Comparison of ENCODE assay signal across 16 cellular contexts in genomic region chr2:215904101-215904500, GRCh38.
A peak's percentile ranks its signal among the peaks of the same experiment; 100 is the strongest.
DNase-seq lines count a peak whose midpoint lies in the region; ATAC-seq, FAIRE-seq and TF ChIP-seq lines count a peak whose summit lies in the region.
"Had no signal": no experiment of that assay in that cellular context is flagged by ENCODE, and none has a peak within 500 bp of the region (broad histone marks: within the 10 kb centered on the region; RNA-seq: fewer than 3 reads in every experiment).

No MANE protein-coding gene starts in this region.

- H3K4me1 ChIP-seq in A549 = peaks cover 14% of the 10 kb centered on the region
- H3K4me1 ChIP-seq in foreskin keratinocyte = no peaks in the 10 kb centered on the region
- H3K4me1 ChIP-seq in Caco-2 = no peaks in the 10 kb centered on the region
- H3K4me1 ChIP-seq: left ventricle myocardium inferior had no signal

- H3K27ac Mint-ChIP-seq in Caco-2 (ENCODE audit: unreplicated experiment) = no peak overlapping the region

- WGBS in A549 (ENCODE audit: missing lambda C conversion rate) = 68% methylated on average over 5 of the region's 5 CpGs

- CTCF ChIA-PET in A549 (lab: Yijun Ruan, JAX) = interaction anchor here (1.0 kb wide), 1 partner anchor 16 kb away, joined by 3 read pairs; no protein-coding TSS in a partner anchor
- CTCF ChIA-PET in Caco-2 (lab: Charles Lee) = no interaction called here

- H3K36me3 ChIP-seq in H7 (replicated peaks; ENCODE audit: control insufficient read depth, insufficient read depth, low read length) = no peaks in the 10 kb centered on the region
- no peaks in the 10 kb centered on the region for H3K36me3 ChIP-seq in Caco-2 (ENCODE audit: control insufficient read depth, insufficient read depth, low read length)
- H3K36me3 ChIP-seq: left ventricle myocardium inferior had no signal

- H3K4me3 ChIP-seq in A549 (no peak overlapping the region), H7 (ENCODE audit: insufficient read depth, low read depth, low read length) (no peak overlapping the region), Caco-2 (ENCODE audit: low read depth, low read length) (no peak overlapping the region)
- H3K4me3 ChIP-seq: left ventricle myocardium inferior had no signal

- TF ChIP-seq EP300 in A549 (IDR thresholded peaks at IDR 0.05) = no peak

- H3K36me3 Mint-ChIP-seq in Caco-2 (ENCODE audit: insufficient read depth, unreplicated experiment) = no peaks in the 10 kb centered on the region

- H3K27ac ChIP-seq in A549 = peak overlapping the region; percentile 57 to 68
- H3K27ac ChIP-seq in foreskin keratinocyte = no peak overlapping the region
- H3K27ac ChIP-seq: KMS-11, left ventricle myocardium inferior had no signal

- H3K4me2 ChIP-seq in A549 = peak overlapping the region; percentile 27; the same call in 2 of the 3 replicates

- H3K9me3 Mint-ChIP-seq in Caco-2 (ENCODE audit: unreplicated experiment) = peaks cover 9% of the 10 kb centered on the region

- no peak for TF ChIP-seq CTCF in A549 (IDR thresholded peaks at IDR 0.05)
- TF ChIP-seq CTCF in foreskin keratinocyte (conservative IDR thresholded peaks at IDR 0.05) = no peak
- TF ChIP-seq CTCF in Caco-2 (IDR thresholded peaks at IDR 0.05; ENCODE audit: insufficient read depth in 1 of 2, low read depth in 1 of 2, low read length in 1 of 2, severe bottlenecking in 1 of 2, unreplicated experiment in 1 of 2) = no peak

- H3K27me3 ChIP-seq in foreskin keratinocyte (peaks cover 2% of the 10 kb centered on the region), H7 (ENCODE audit: control insufficient read depth, insufficient read depth, low read length) (no peaks in the 10 kb centered on the region; the same call in 1 of the 2 replicates), Caco-2 (replicated peaks; ENCODE audit: control insufficient read depth, insufficient read depth, low read length) (no peaks in the 10 kb centered on the region)

- no peak for TF ChIP-seq RAD21 in A549 (conservative IDR thresholded peaks at IDR 0.05 in 1 of 2, IDR thresholded peaks at IDR 0.05 in 1 of 2)

- no peaks in the 10 kb centered on the region for H3K4me1 Mint-ChIP-seq in Caco-2 (ENCODE audit: low read depth, unreplicated experiment)

- no peak for TF ChIP-seq POLR2A in A549 (IDR thresholded peaks at IDR 0.05; ENCODE audit: low read length)

- no peaks in the 10 kb centered on the region for H3K27me3 Mint-ChIP-seq in Caco-2 (ENCODE audit: insufficient read depth, unreplicated experiment)

- no peaks in the 10 kb centered on the region for H3K9me3 ChIP-seq in A549
- no peaks in the 10 kb centered on the region for H3K9me3 ChIP-seq in Caco-2
- H3K9me3 ChIP-seq: left ventricle myocardium inferior had no signal

- POLR2A ChIA-PET in A549 (lab: Yijun Ruan, JAX) = no interaction called here
- POLR2A ChIA-PET in Caco-2 (lab: Charles Lee) = no interaction called here

- DNase-seq in A549 (ENCODE audit: low read depth in 1 of 2, low spot score in 1 of 2) = peak in 1 of 2 experiments; percentile 54
- peak; percentile 23 for DNase-seq in HTR-8/SVneo (ENCODE audit: insufficient read length, low spot score)
- DNase-seq in amniotic epithelial cell (ENCODE audit: low read depth) = peak; percentile 77
- peak; percentile 42 to 68 for DNase-seq in foreskin keratinocyte
- no peak for DNase-seq in HuH-7 (ENCODE audit: low spot score)
- no peak for DNase-seq in H7
- DNase-seq in Caco-2 = no peak
- DNase-seq: activated naive CD4-positive, alpha-beta T cell treated with Interleukin-2 at 50 U/mL for 16 hours; DMS79; glutamatergic neuron; left ventricle myocardium inferior; nucleus accumbens; OCI-M1; stimulated activated CD4-positive, alpha-beta T cell treated with anti-CD3 and anti-CD28 coated beads, Interleukin-15, amount 100 ng/mL, for 24 hours had no signal

- FAIRE-seq in A549 (lab: Jason Lieb, UNC) (no peak), HTR-8/SVneo (lab: Jason Lieb, UNC) (no peak)

- BruUV-seq in Caco-2 (replicated peaks; lab: Mats Ljungman, UMichigan) = no TSS peak

- ATAC-seq in A549 = peak in 1 of 2 experiments; percentile 73; a peak in 3 of 6 replicates
- ATAC-seq in foreskin keratinocyte = peak; percentile 57
- ATAC-seq in GM19035 (IDR thresholded peaks at IDR 0.05; ENCODE audit: unreplicated experiment) = no peak

- no peak overlapping the region for H3K4me3 Mint-ChIP-seq in Caco-2 (ENCODE audit: unreplicated experiment)

- intact Hi-C loops in Caco-2 (cut with micrococcal nuclease; ENCODE audit: unreplicated experiment) = no loop called here

TF ChIP-seq in A549, 52 proteins besides CTCF, POLR2A, EP300 and RAD21:
- TF ChIP-seq FOSL2 (IDR thresholded peaks at IDR 0.05) (peak; percentile 39; the same call in 1 of the 2 replicates), FOSL2 (CRISPR knock-in tag; IDR thresholded peaks at IDR 0.05) (peak; percentile 57; the same call in 1 of the 2 replicates), KDM5A (IDR thresholded peaks at IDR 0.05) (no peak), RFX5 (IDR thresholded peaks at IDR 0.05) (no peak), PHF8 (IDR thresholded peaks at IDR 0.05; ENCODE audit: borderline replicate concordance, low read depth) (no peak), ELK1 (IDR thresholded peaks at IDR 0.05; ENCODE audit: low read depth, low read length) (no peak), GATA3 (IDR thresholded peaks at IDR 0.05; ENCODE audit: borderline replicate concordance) (no peak; the same call in 1 of the 2 replicates), PBX3 (IDR thresholded peaks at IDR 0.05) (no peak), CEBPB (IDR thresholded peaks at IDR 0.05) (peak in 1 of 2 experiments; percentile 44; a peak in 1 of 4 replicates), ZFP36 (IDR thresholded peaks at IDR 0.05; ENCODE audit: borderline replicate concordance, partially characterized antibody) (no peak), MAFK (IDR thresholded peaks at IDR 0.05; ENCODE audit: partially characterized antibody) (peak; percentile 93), JUNB (IDR thresholded peaks at IDR 0.05) (no peak), HMGXB4 (CRISPR knock-in tag; IDR thresholded peaks at IDR 0.05; ENCODE audit: borderline replicate concordance) (no peak), BHLHE40 (IDR thresholded peaks at IDR 0.05; ENCODE audit: low read depth, low read length) (no peak), HES2 (IDR thresholded peaks at IDR 0.05) (no peak), ZC3H11A (IDR thresholded peaks at IDR 0.05) (no peak), POLR2AphosphoS2 (conservative IDR thresholded peaks at IDR 0.05; ENCODE audit: low read length) (no peak), HOXA7 (CRISPR knock-in tag; IDR thresholded peaks at IDR 0.05) (no peak), JUN (IDR thresholded peaks at IDR 0.05) (no peak), EHF (CRISPR knock-in tag; IDR thresholded peaks at IDR 0.05) (no peak), USF2 (IDR thresholded peaks at IDR 0.05) (no peak), CHD2 (IDR thresholded peaks at IDR 0.05; ENCODE audit: low read length, partially characterized antibody) (no peak)

Comparison
In these comparisons a context has a peak if more than half of its experiments do, and no peak if none do; other contexts are left out.
1. DNase-seq: peak in HTR-8/SVneo (single experiment), amniotic epithelial cell (single experiment) and foreskin keratinocyte (2 of 2); none in HuH-7 (single experiment), H7 (single experiment) and Caco-2 (0 of 2).